Comparison of ENCODE assay signal across 15 cellular contexts in the genomic region with DNA sequence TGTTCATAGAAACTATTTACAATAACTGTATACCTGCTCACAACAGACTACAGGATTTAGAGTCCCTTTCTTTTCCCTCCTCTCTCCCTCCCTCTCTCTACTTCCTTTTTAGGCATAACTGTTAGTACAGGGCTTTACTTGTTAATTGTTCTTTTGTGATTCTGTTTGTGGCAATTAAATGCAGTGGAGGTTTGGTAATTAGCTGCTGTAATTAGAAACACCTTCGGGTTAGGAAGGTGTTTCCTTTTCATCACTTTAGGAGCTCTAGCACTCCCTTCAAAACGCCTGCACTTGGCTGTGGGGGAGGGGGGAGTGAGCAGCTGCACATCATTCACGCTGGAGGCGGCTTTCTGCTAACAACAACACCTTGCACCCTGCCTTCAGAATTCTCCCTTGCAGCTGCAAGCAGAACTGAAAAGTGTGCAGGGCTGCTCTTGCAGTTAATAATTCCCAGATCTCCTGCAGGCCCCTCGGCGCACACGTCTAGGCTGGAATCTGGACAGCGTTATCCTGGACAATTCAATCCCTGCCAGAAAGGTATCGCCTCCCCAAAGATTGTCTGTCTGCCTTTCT.
A peak's percentile ranks its signal among the peaks of the same experiment; 100 is the strongest.
DNase-seq lines count a peak whose midpoint lies in the region; ATAC-seq and TF ChIP-seq lines count a peak whose summit lies in the region.
"Had no signal": no experiment of that assay in that cellular context is flagged by ENCODE, and none has a peak within 500 bp of the region (broad histone marks: within the 10 kb centered on the region; RNA-seq: fewer than 3 reads in every experiment).

No MANE protein-coding gene starts in this region.

- H3K4me3 ChIP-seq in neural progenitor cell (peak overlapping the region; percentile 23), ascending aorta (no peak overlapping the region)
- H3K4me3 ChIP-seq: mucosa of descending colon, SJSA1 had no signal

- H3K4me1 ChIP-seq in ES-I3 (ENCODE audit: insufficient read depth, low read length) (peaks cover 26% of the 10 kb centered on the region), neural progenitor cell (peaks cover 40% of the 10 kb centered on the region), ascending aorta (no peaks in the 10 kb centered on the region)
- H3K4me1 ChIP-seq: SJSA1 had no signal

- peaks cover 8% of the 10 kb centered on the region for H3K36me3 Mint-ChIP-seq in brain
- peaks cover 52% of the 10 kb centered on the region for H3K36me3 Mint-ChIP-seq in neural progenitor cell
- H3K36me3 Mint-ChIP-seq: activated naive CD4-positive, alpha-beta T cell treated with anti-CD3 and anti-CD28 coated beads, Interleukin-2, amount 50 U/mL, for 24 hours; CD4-positive, alpha-beta memory T cell; IgD-negative memory B cell had no signal

- H3K79me2 ChIP-seq in neural progenitor cell (ENCODE audit: low read depth) = peaks cover 3% of the 10 kb centered on the region

- intact Hi-C loops in ascending aorta (cut with DNase I) = no loop called here

- peak overlapping the region; percentile 70 for H3K4me2 ChIP-seq in neural progenitor cell

- H3K9ac ChIP-seq in ES-I3 (ENCODE audit: low read depth, low read length) = peak overlapping the region; percentile 21; the same call in 1 of the 2 replicates
- no peak overlapping the region for H3K9ac ChIP-seq in neural progenitor cell

- DNase-seq in NCI-H1105 treated with DMSO at 0.1 percent for 48 hours (lab: John Stamatoyannopoulos, UW) = peak; percentile 41
- DNase-seq in neural progenitor cell (ENCODE audit: low spot score) = peak; percentile 55
- DNase-seq in activated CD4-positive, alpha-beta T cell treated with anti-CD3 and anti-CD28 coated beads for 48 hours = no peak
- no peak for DNase-seq in ascending aorta (ENCODE audit: low spot score in 2 of 2)
- DNase-seq: CD4-positive, alpha-beta memory T cell; cerebellar nuclear complex; mucosa of descending colon; NCI-H446 treated with DMSO at 0.1 percent for 48 hours; right cardiac atrium had no signal

- peaks cover 43% of the 10 kb centered on the region for H3F3A ChIP-seq in neural progenitor cell (ENCODE audit: low read depth)

- no peaks in the 10 kb centered on the region for H3K36me3 ChIP-seq in ES-I3 (ENCODE audit: insufficient read depth, low read length)
- H3K36me3 ChIP-seq in neural progenitor cell = no peaks in the 10 kb centered on the region
- H3K36me3 ChIP-seq in ascending aorta = no peaks in the 10 kb centered on the region
- H3K36me3 ChIP-seq: SJSA1 had no signal

- H3K27ac ChIP-seq in neural progenitor cell = peak overlapping the region; percentile 76
- no peak overlapping the region for H3K27ac ChIP-seq in ascending aorta
- H3K27ac ChIP-seq: SJSA1 had no signal

- H4K20me1 ChIP-seq in neural progenitor cell (ENCODE audit: low read depth) = no peaks in the 10 kb centered on the region

- H3K27ac Mint-ChIP-seq in brain (peak overlapping the region; percentile 72 to 94 (median 84)), neural progenitor cell (peak overlapping the region; percentile 97)
- H3K27ac Mint-ChIP-seq: activated naive CD4-positive, alpha-beta T cell treated with anti-CD3 and anti-CD28 coated beads, Interleukin-2, amount 50 U/mL, for 24 hours; CD4-positive, alpha-beta memory T cell; IgD-negative memory B cell had no signal

- H3K9me3 ChIP-seq in ES-I3 (ENCODE audit: control insufficient read depth, insufficient read depth, low read length) = 0 out of 2 replicates have a peak, but pooled peaks cover 4% of the 10 kb centered on the region
- no peaks in the 10 kb centered on the region for H3K9me3 ChIP-seq in neural progenitor cell (ENCODE audit: low read depth)
- no peaks in the 10 kb centered on the region for H3K9me3 ChIP-seq in ascending aorta
- H3K9me3 ChIP-seq: mucosa of descending colon, SJSA1 had no signal

- no peak overlapping the region for H2AFZ ChIP-seq in neural progenitor cell (replicated peaks)

- no peak for ATAC-seq in activated CD4-positive, CD25-positive, alpha-beta regulatory T cell treated with anti-CD3 and anti-CD28 coated beads, Interleukin-2, amount 50 U/mL, for 24 hours
- ATAC-seq: mucosa of descending colon, right cardiac atrium had no signal

- H3K4me1 Mint-ChIP-seq in brain (peaks cover 31% of the 10 kb centered on the region), neural progenitor cell (peaks cover 29% of the 10 kb centered on the region)
- H3K4me1 Mint-ChIP-seq: activated naive CD4-positive, alpha-beta T cell treated with anti-CD3 and anti-CD28 coated beads, Interleukin-2, amount 50 U/mL, for 24 hours; IgD-negative memory B cell had no signal

- H3K27me3 Mint-ChIP-seq in brain (no peaks in the 10 kb centered on the region), neural progenitor cell (ENCODE audit: insufficient read depth, low read depth) (peaks cover 3% of the 10 kb centered on the region)

- TF ChIP-seq CTCF in brain (conservative IDR thresholded peaks at IDR 0.05) = no peak
- no peak for TF ChIP-seq CTCF in neural progenitor cell (IDR thresholded peaks at IDR 0.05)
- TF ChIP-seq CTCF in ascending aorta (IDR thresholded peaks at IDR 0.05) = no peak

- H3K27me3 ChIP-seq in neural progenitor cell (no peaks in the 10 kb centered on the region), ascending aorta (no peaks in the 10 kb centered on the region)
- H3K27me3 ChIP-seq: SJSA1 had no signal

- H3K9me3 Mint-ChIP-seq in brain (peaks cover 5 to 25% (median 13%) of the 10 kb centered on the region in 5 experiments), neural progenitor cell (peaks cover 22% of the 10 kb centered on the region)
- H3K9me3 Mint-ChIP-seq: activated naive CD4-positive, alpha-beta T cell treated with anti-CD3 and anti-CD28 coated beads, Interleukin-2, amount 50 U/mL, for 24 hours; CD4-positive, alpha-beta memory T cell had no signal

- H3K4me3 Mint-ChIP-seq in brain (peak overlapping the region; percentile 30 to 69 (median 64)), neural progenitor cell (peak overlapping the region; percentile 72)
- H3K4me3 Mint-ChIP-seq: activated naive CD4-positive, alpha-beta T cell treated with anti-CD3 and anti-CD28 coated beads, Interleukin-2, amount 50 U/mL, for 24 hours; CD4-positive, alpha-beta memory T cell; IgD-negative memory B cell had no signal

Comparison
In these comparisons a context has a peak if more than half of its experiments do, and no peak if none do; other contexts are left out.
1. DNase-seq: peak in NCI-H1105 treated with DMSO at 0.1 percent for 48 hours (single experiment) and neural progenitor cell (single experiment); none in activated CD4-positive, alpha-beta T cell treated with anti-CD3 and anti-CD28 coated beads for 48 hours (single experiment) and ascending aorta (0 of 2).